12 cellular contexts compared by ENCODE assay signal in the genomic region with DNA sequence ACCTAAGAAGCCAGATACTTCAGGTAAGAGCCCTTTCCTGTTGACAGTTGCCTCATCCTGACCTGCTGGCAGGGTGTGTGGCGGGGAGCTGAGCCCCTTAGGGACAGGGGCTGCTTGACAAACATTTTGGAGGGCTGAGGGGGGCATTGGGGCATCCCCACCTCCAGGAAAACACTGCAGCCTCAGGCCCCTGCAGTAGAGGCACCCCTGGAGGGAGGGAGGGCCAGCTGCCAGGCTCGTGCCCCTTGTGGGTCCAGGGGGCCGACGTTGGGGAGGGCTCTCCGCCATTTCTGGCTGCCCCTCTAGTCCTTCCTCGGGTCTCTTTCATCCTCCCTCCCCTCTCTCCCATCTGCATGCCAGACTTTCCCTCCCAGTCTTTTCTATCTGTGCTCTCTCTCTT.
"Had no signal": no experiment of that assay in that cellular context is flagged by ENCODE, and none has a peak within 500 bp of the region (broad histone marks: within the 10 kb centered on the region; RNA-seq: fewer than 3 reads in every experiment).

No MANE protein-coding gene starts in this region.

- H3K27ac Mint-ChIP-seq: dendritic cell treated with granulocyte-macrophage colony-stimulating factor and Interleukin-4, amounts not matched to agents 40 ng/mL and 50 ng/mL, for 4 days; effector memory CD8-positive, alpha-beta T cell; naive thymus-derived CD4-positive, alpha-beta T cell; type B pancreatic cell had no signal

- H3K4me3 Mint-ChIP-seq: dendritic cell treated with granulocyte-macrophage colony-stimulating factor and Interleukin-4, amounts not matched to agents 40 ng/mL and 50 ng/mL, for 4 days; effector memory CD8-positive, alpha-beta T cell; naive thymus-derived CD4-positive, alpha-beta T cell; type B pancreatic cell had no signal

- H3K36me3 ChIP-seq: esophagus muscularis mucosa, gastroesophageal sphincter, neutrophil had no signal

- H3K27me3 ChIP-seq: esophagus muscularis mucosa, gastroesophageal sphincter had no signal

- H3K4me3 ChIP-seq: esophagus muscularis mucosa, gastroesophageal sphincter had no signal

- DNase-seq: effector memory CD8-positive, alpha-beta T cell; stimulated activated CD4-positive, alpha-beta T cell treated with anti-CD3 and anti-CD28 coated beads, Interleukin-2, amount 100 ng/mL, for 24 hours; stimulated activated CD4-positive, alpha-beta T cell treated with anti-CD3 and anti-CD28 coated beads, Interleukin-4, amount 100 ng/mL, for 4 hours; stimulated activated naive CD4-positive, alpha-beta T cell treated with Interleukin-2 at 50 U/mL for 16 hours had no signal

- H3K36me3 Mint-ChIP-seq: naive thymus-derived CD4-positive, alpha-beta T cell; type B pancreatic cell had no signal

- H3K9me3 Mint-ChIP-seq: dendritic cell treated with granulocyte-macrophage colony-stimulating factor and Interleukin-4, amounts not matched to agents 40 ng/mL and 50 ng/mL, for 4 days; effector memory CD8-positive, alpha-beta T cell; naive thymus-derived CD4-positive, alpha-beta T cell; type B pancreatic cell had no signal

- H3K27ac ChIP-seq: epithelial cell of prostate, neutrophil had no signal

- ATAC-seq: effector memory CD8-positive, alpha-beta T cell; gastroesophageal sphincter; naive thymus-derived CD4-positive, alpha-beta T cell; sciatic nerve had no signal

- H3K9me3 ChIP-seq: esophagus muscularis mucosa, gastroesophageal sphincter, neutrophil had no signal
